ENCODE assay signal across 16 cellular contexts in the genomic region with DNA sequence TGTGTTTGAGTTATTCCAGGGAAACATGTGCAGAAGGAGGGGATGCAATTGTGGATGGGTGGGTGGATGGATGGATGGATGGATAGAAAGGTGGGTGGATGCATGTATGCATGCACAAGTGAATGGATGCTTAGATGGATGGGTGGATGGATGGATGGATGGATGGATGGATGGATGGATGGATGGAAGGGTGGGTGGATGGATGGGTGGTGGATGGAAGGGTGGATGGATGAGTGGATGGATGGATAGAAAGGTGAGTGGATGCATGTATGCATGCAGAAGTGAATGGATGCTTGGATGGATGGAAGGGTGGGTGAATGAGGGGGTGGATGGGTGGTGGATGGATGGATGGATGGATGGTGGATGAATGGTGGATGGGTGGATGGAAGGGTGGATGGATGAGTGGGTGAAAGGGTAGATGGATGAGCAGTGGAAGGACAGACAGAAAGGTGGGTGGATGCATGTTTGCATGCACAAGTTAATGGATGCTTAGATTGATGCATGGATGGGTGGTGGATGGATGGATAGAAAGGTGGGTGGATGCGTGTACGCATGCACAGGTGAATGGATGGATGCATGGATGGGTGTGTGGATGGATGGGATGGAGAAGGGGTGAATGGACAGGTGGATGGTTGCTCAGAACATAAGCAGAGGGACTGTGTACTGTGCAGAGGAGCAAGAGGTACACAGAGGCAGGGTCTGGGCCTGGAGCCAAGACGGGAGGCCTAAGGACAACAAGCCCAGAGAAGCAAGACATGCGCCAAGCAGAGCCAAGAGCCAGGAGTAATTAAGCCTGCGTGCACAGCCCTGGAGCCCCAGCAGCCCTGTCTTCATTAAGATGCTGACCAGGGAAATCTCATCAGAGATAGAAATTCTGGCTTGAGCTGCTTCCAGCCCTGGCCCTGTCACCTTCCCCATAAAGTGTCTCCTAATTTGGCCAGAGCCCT.
"Had no signal": no experiment of that assay in that cellular context is flagged by ENCODE, and none has a peak within 500 bp of the region (broad histone marks: within the 10 kb centered on the region; RNA-seq: fewer than 3 reads in every experiment).

No MANE protein-coding gene starts in this region.

- H3K27ac Mint-ChIP-seq: activated naive CD4-positive, alpha-beta T cell treated with anti-CD3 and anti-CD28 coated beads, Interleukin-2, amount 50 U/mL, for 24 hours; immature natural killer cell; naive thymus-derived CD8-positive, alpha-beta T cell; stimulated activated naive CD8-positive, alpha-beta T cell treated with anti-CD3 and anti-CD28 coated beads, Interleukin-15, Interleukin-2, amounts not matched to agents 100 ng/mL and 50 ng/mL, for 24 hours; WTC11 had no signal

- H3K9me3 Mint-ChIP-seq: activated naive CD4-positive, alpha-beta T cell treated with anti-CD3 and anti-CD28 coated beads, Interleukin-2, amount 50 U/mL, for 24 hours; immature natural killer cell; stimulated activated naive CD8-positive, alpha-beta T cell treated with anti-CD3 and anti-CD28 coated beads, Interleukin-15, Interleukin-2, amounts not matched to agents 100 ng/mL and 50 ng/mL, for 24 hours had no signal

- H3K36me3 Mint-ChIP-seq: activated naive CD4-positive, alpha-beta T cell treated with anti-CD3 and anti-CD28 coated beads, Interleukin-2, amount 50 U/mL, for 24 hours; brain; immature natural killer cell; naive thymus-derived CD8-positive, alpha-beta T cell had no signal

- H3K27me3 Mint-ChIP-seq: activated naive CD4-positive, alpha-beta T cell treated with anti-CD3 and anti-CD28 coated beads, Interleukin-2, amount 50 U/mL, for 24 hours; stimulated activated naive CD8-positive, alpha-beta T cell treated with anti-CD3 and anti-CD28 coated beads, Interleukin-15, Interleukin-2, amounts not matched to agents 100 ng/mL and 50 ng/mL, for 24 hours had no signal

- H3K4me3 Mint-ChIP-seq: activated naive CD4-positive, alpha-beta T cell treated with anti-CD3 and anti-CD28 coated beads, Interleukin-2, amount 50 U/mL, for 24 hours; brain; immature natural killer cell; naive thymus-derived CD8-positive, alpha-beta T cell; stimulated activated naive CD8-positive, alpha-beta T cell treated with anti-CD3 and anti-CD28 coated beads, Interleukin-15, Interleukin-2, amounts not matched to agents 100 ng/mL and 50 ng/mL, for 24 hours; WTC11 had no signal

- H3K4me1 Mint-ChIP-seq: activated naive CD4-positive, alpha-beta T cell treated with anti-CD3 and anti-CD28 coated beads, Interleukin-2, amount 50 U/mL, for 24 hours; brain; immature natural killer cell had no signal

- ATAC-seq: esophagus mucosa; naive thymus-derived CD8-positive, alpha-beta T cell; WTC11 had no signal

- DNase-seq: activated gamma-delta T cell treated with Interleukin-2 at 50 U/mL for 16 hours; activated T-cell treated with anti-CD3 and anti-CD28 coated beads, Interleukin-2, amount 50 U/mL, for 1 hour; aorta; central memory CD4-positive, alpha-beta T cell; effector memory CD4-positive, alpha-beta T cell; foreskin melanocyte; immature natural killer cell; kidney glomerular epithelial cell; left lung; naive thymus-derived CD8-positive, alpha-beta T cell; T-helper 9 cell had no signal
